In genomic region chr5:99088309-99088708, GRCh38 we compare ENCODE assay signal across 15 cellular contexts.
A peak's percentile ranks its signal among the peaks of the same experiment; 100 is the strongest.
DNase-seq lines count a peak whose midpoint lies in the region; ATAC-seq and TF ChIP-seq lines count a peak whose summit lies in the region.
"Had no signal": no experiment of that assay in that cellular context is flagged by ENCODE, and none has a peak within 500 bp of the region (broad histone marks: within the 10 kb centered on the region; RNA-seq: fewer than 3 reads in every experiment).

No MANE protein-coding gene starts in this region.

- H3K27ac ChIP-seq in mesodermal cell (ENCODE audit: low read depth, low read length, severe bottlenecking) = peak overlapping the region; percentile 76
- H3K27ac ChIP-seq: BLaER1, Peyer's patch had no signal

- TF ChIP-seq CTCF in astrocyte of the spinal cord (IDR thresholded peaks at IDR 0.05; ENCODE audit: low read depth, low read length) = no peak

- H3K4me1 ChIP-seq in mesodermal cell (ENCODE audit: control insufficient read depth, insufficient read depth, low read length, poor library complexity, severe bottlenecking) = peaks cover 18% of the 10 kb centered on the region
- H3K4me1 ChIP-seq: BLaER1, Peyer's patch had no signal

- H3K4me3 ChIP-seq in astrocyte of the spinal cord (ENCODE audit: low read depth, low read length) (no peak overlapping the region), mesodermal cell (ENCODE audit: extremely low read depth, insufficient read depth, low read length, poor library complexity, severe bottlenecking) (no peak overlapping the region)
- H3K4me3 ChIP-seq: BLaER1, HAP-1, Peyer's patch had no signal

- in situ Hi-C loops in astrocyte of the spinal cord (cut with HindIII; ENCODE audit: low sequenced_read_pairs) = no loop called here

- no peaks in the 10 kb centered on the region for H3K36me3 ChIP-seq in mesodermal cell (ENCODE audit: control insufficient read depth, insufficient read depth, low read length)
- H3K36me3 ChIP-seq: BLaER1, HAP-1, Peyer's patch had no signal

- ATAC-seq in HG02938 (IDR thresholded peaks at IDR 0.05; ENCODE audit: unreplicated experiment) (no peak), GM21723 (IDR thresholded peaks at IDR 0.05; ENCODE audit: unreplicated experiment) (no peak)

- DNase-seq in H4 (ENCODE audit: low spot score) = peak; percentile 13
- peak; percentile 33 for DNase-seq in M059J (ENCODE audit: low read depth)
- DNase-seq in astrocyte of the spinal cord (ENCODE audit: low read depth, low spot score) = peak; percentile 14
- no peak for DNase-seq in NCI-H2227 treated with DMSO at 0.1 percent for 48 hours (lab: John Stamatoyannopoulos, UW)
- DNase-seq: NCI-H1048, NCI-H1694 treated with DMSO at 0.1 percent for 48 hours, NCI-H446 treated with DMSO at 0.1 percent for 48 hours, NCI-H748 treated with DMSO at 0.1 percent for 48 hours, Peyer's patch, SHP77 treated with DMSO at 0.1 percent for 48 hours had no signal

- peaks cover 9% of the 10 kb centered on the region for H3K9me3 ChIP-seq in mesodermal cell (ENCODE audit: control insufficient read depth, low read length)
- H3K9me3 ChIP-seq: BLaER1, HAP-1, Peyer's patch had no signal

- 69 to 83% methylated on average over 2 to 3 of the region's 3 CpGs for WGBS in mesodermal cell (ENCODE audit: insufficient coverage in 2 of 2), 2 experiments
